Comparison of ENCODE assay signal across 9 cellular contexts in genomic region chr12:2794261-2794735, GRCh38. TPM values are rescaled to one million over a fixed set of nuclear protein-coding genes. Genes with fewer than 3 reads are reported as not detected.
DNase-seq lines count a peak whose midpoint lies in the region; ATAC-seq lines count a peak whose summit lies in the region.
"Had no signal": no experiment of that assay in that cellular context is flagged by ENCODE, and none has a peak within 500 bp of the region (broad histone marks: within the 10 kb centered on the region; RNA-seq: fewer than 3 reads in every experiment).

No MANE protein-coding gene starts in this region.

- H3K27ac Mint-ChIP-seq in activated CD8-positive, alpha-beta memory T cell treated with anti-CD3 and anti-CD28 coated beads, Interleukin-2, amount 10 ng/mL, durations not matched to agents 7 days and 5 days = peak overlapping the region; percentile 61
- peak overlapping the region in 7 of 10 donors; percentile 53 to 93 (median 87) for H3K27ac Mint-ChIP-seq in naive thymus-derived CD8-positive, alpha-beta T cell

- peak; percentile 17 for ATAC-seq in HG03064 (IDR thresholded peaks at IDR 0.05; ENCODE audit: low read depth, unreplicated experiment)
- ATAC-seq in activated CD8-positive, alpha-beta memory T cell treated with anti-CD3 and anti-CD28 coated beads, Interleukin-2, amount 10 ng/mL, durations not matched to agents 7 days and 5 days = peak; percentile 14
- peak; percentile 26 to 31 for ATAC-seq in naive thymus-derived CD8-positive, alpha-beta T cell

- peak overlapping the region; percentile 95 for H3K4me3 ChIP-seq in urinary bladder (ENCODE audit: low read depth, low read length)

- H3K27me3 Mint-ChIP-seq in activated CD8-positive, alpha-beta memory T cell treated with anti-CD3 and anti-CD28 coated beads, Interleukin-2, amount 10 ng/mL, durations not matched to agents 7 days and 5 days = peaks cover 5% of the 10 kb centered on the region
- no peaks in the 10 kb centered on the region for H3K27me3 Mint-ChIP-seq in naive thymus-derived CD8-positive, alpha-beta T cell

- H3K4me1 Mint-ChIP-seq in activated CD8-positive, alpha-beta memory T cell treated with anti-CD3 and anti-CD28 coated beads, Interleukin-2, amount 10 ng/mL, durations not matched to agents 7 days and 5 days = peaks cover 19% of the 10 kb centered on the region
- peaks cover 10 to 36% (median 20%) of the 10 kb centered on the region in 4 donors for H3K4me1 Mint-ChIP-seq in naive thymus-derived CD8-positive, alpha-beta T cell

- POLR2A ChIA-PET in naive thymus-derived CD8-positive, alpha-beta T cell (lab: Charles Lee) = interaction anchor here (0.7 to 6.2 kb wide), 4 partner anchors 18 to 111 kb away, joined by 3 to 94 read pairs (median 28); partner anchors contain the start of genes ITFG2 and TULP3

- peaks cover 2% of the 10 kb centered on the region for H3K36me3 ChIP-seq in urinary bladder (ENCODE audit: insufficient read depth)

- DNase-seq in G401 (ENCODE audit: low spot score) = peak; percentile 38
- peak; percentile 44 for DNase-seq in activated CD8-positive, alpha-beta memory T cell treated with anti-CD3 and anti-CD28 coated beads, Interleukin-2, amount 10 ng/mL, durations not matched to agents 7 days and 5 days
- peak; percentile 21 for DNase-seq in fibroblast of gingiva (ENCODE audit: low read depth)
- peak in 8 of 10 donors; percentile 12 to 44 (median 30) for DNase-seq in naive thymus-derived CD8-positive, alpha-beta T cell
- no peak for DNase-seq in NCI-H1417 treated with DMSO at 0.1 percent for 48 hours (lab: John Stamatoyannopoulos, UW)
- no peak for DNase-seq in NCI-H2107 treated with DMSO at 0.1 percent for 48 hours (lab: John Stamatoyannopoulos, UW; ENCODE audit: unreplicated experiment)

- H3K27ac ChIP-seq in urinary bladder (ENCODE audit: low read depth) = peak overlapping the region; percentile 67

- peaks cover 18% of the 10 kb centered on the region for H3K36me3 Mint-ChIP-seq in activated CD8-positive, alpha-beta memory T cell treated with anti-CD3 and anti-CD28 coated beads, Interleukin-2, amount 10 ng/mL, durations not matched to agents 7 days and 5 days
- peaks cover 0 to 25% (median 5%) of the 10 kb centered on the region in 3 donors for H3K36me3 Mint-ChIP-seq in naive thymus-derived CD8-positive, alpha-beta T cell

- H3K4me1 ChIP-seq in urinary bladder (ENCODE audit: insufficient read depth) = no peaks in the 10 kb centered on the region

- peak overlapping the region; percentile 68 for H3K4me3 Mint-ChIP-seq in activated CD8-positive, alpha-beta memory T cell treated with anti-CD3 and anti-CD28 coated beads, Interleukin-2, amount 10 ng/mL, durations not matched to agents 7 days and 5 days
- peak overlapping the region; percentile 78 to 96 (median 88) for H3K4me3 Mint-ChIP-seq in naive thymus-derived CD8-positive, alpha-beta T cell

- H3K9me3 Mint-ChIP-seq in activated CD8-positive, alpha-beta memory T cell treated with anti-CD3 and anti-CD28 coated beads, Interleukin-2, amount 10 ng/mL, durations not matched to agents 7 days and 5 days (ENCODE audit: low read depth) = no peaks in the 10 kb centered on the region
- H3K9me3 Mint-ChIP-seq in naive thymus-derived CD8-positive, alpha-beta T cell = no peaks in the 10 kb centered on the region

- in situ Hi-C loops in G401 (cut with HindIII; ENCODE audit: low sequenced_read_pairs) = no loop called here

- WGBS in urinary bladder = under 1% methylated on average over 43 of the region's 43 CpGs

- CTCF ChIA-PET in activated CD8-positive, alpha-beta memory T cell treated with anti-CD3 and anti-CD28 coated beads, Interleukin-2, amount 10 ng/mL, durations not matched to agents 7 days and 5 days (lab: Charles Lee) = interaction anchor here (1.0 to 4.2 kb wide), 3 partner anchors 9 to 112 kb away, joined by 4 to 29 read pairs (median 8); partner anchors contain the start of gene ITFG2

RNA-seq across cellular contexts. Expression of gene FKBP4, which starts 0.5 kb away (rescaled TPM):
- 95.0 and 137 TPM in 2 replicates for total RNA-seq in G401 (2014; rRNA removed; shearing (Covaris generic))
- 100 to 1,000 TPM in 1 of 2 experiments, 10 to 100 TPM in 1; 78.2 to 109 TPM for total RNA-seq in activated CD8-positive, alpha-beta memory T cell treated with anti-CD3 and anti-CD28 coated beads, Interleukin-2, amount 10 ng/mL, durations not matched to agents 7 days and 5 days
- total RNA-seq in naive thymus-derived CD8-positive, alpha-beta T cell = 10 to 100 TPM; 67.2 to 67.5 TPM
- polyA plus RNA-seq in naive thymus-derived CD8-positive, alpha-beta T cell = 10 to 100 TPM; 30.3 to 41.5 (median 33.9) TPM
- total RNA-seq in urinary bladder = 27.9 TPM
- polyA plus RNA-seq in urinary bladder = 43.7 TPM

RNA-seq across cellular contexts. Expression of gene ITFG2, which starts 18.2 kb away (rescaled TPM):
- 6.4 and 27.3 TPM in 2 replicates for total RNA-seq in G401 (2014; rRNA removed; shearing (Covaris generic))
- total RNA-seq in activated CD8-positive, alpha-beta memory T cell treated with anti-CD3 and anti-CD28 coated beads, Interleukin-2, amount 10 ng/mL, durations not matched to agents 7 days and 5 days = 10 to 100 TPM; 28.8 to 34.9 TPM
- total RNA-seq in naive thymus-derived CD8-positive, alpha-beta T cell = 100 to 1,000 TPM; 128 to 151 TPM
- 10 to 100 TPM; 50.2 to 59.2 (median 50.7) TPM for polyA plus RNA-seq in naive thymus-derived CD8-positive, alpha-beta T cell
- total RNA-seq in urinary bladder = 23.2 TPM
- 27.2 TPM for polyA plus RNA-seq in urinary bladder

RNA-seq across cellular contexts. Expression of gene NRIP2, which starts 40.5 kb away (rescaled TPM):
- not detected in 2 replicates for total RNA-seq in G401 (2014; rRNA removed; shearing (Covaris generic))
- not detected for total RNA-seq in activated CD8-positive, alpha-beta memory T cell treated with anti-CD3 and anti-CD28 coated beads, Interleukin-2, amount 10 ng/mL, durations not matched to agents 7 days and 5 days
- not detected for total RNA-seq in naive thymus-derived CD8-positive, alpha-beta T cell
- polyA plus RNA-seq in naive thymus-derived CD8-positive, alpha-beta T cell = 1 to 10 TPM; 1.3 to 2.4 (median 1.6) TPM
- 1.7 TPM for total RNA-seq in urinary bladder
- polyA plus RNA-seq in urinary bladder = 4.3 TPM
- total RNA-seq: M059J had no signal

Comparison
In these comparisons a context has a peak if more than half of its experiments do, and no peak if none do; other contexts are left out.
1. DNase-seq: peak in G401 (single experiment), activated CD8-positive, alpha-beta memory T cell treated with anti-CD3 and anti-CD28 coated beads, Interleukin-2, amount 10 ng/mL, durations not matched to agents 7 days and 5 days (single experiment), fibroblast of gingiva (single experiment) and naive thymus-derived CD8-positive, alpha-beta T cell (8 of 10); none in NCI-H1417 treated with DMSO at 0.1 percent for 48 hours (single experiment) and NCI-H2107 treated with DMSO at 0.1 percent for 48 hours (single experiment).
2. Peak in every context shown above with its lines, with median percentiles within 50 percentile points of each other: ATAC-seq.